Comparison of ENCODE assay signal across 8 cellular contexts in the genomic region with DNA sequence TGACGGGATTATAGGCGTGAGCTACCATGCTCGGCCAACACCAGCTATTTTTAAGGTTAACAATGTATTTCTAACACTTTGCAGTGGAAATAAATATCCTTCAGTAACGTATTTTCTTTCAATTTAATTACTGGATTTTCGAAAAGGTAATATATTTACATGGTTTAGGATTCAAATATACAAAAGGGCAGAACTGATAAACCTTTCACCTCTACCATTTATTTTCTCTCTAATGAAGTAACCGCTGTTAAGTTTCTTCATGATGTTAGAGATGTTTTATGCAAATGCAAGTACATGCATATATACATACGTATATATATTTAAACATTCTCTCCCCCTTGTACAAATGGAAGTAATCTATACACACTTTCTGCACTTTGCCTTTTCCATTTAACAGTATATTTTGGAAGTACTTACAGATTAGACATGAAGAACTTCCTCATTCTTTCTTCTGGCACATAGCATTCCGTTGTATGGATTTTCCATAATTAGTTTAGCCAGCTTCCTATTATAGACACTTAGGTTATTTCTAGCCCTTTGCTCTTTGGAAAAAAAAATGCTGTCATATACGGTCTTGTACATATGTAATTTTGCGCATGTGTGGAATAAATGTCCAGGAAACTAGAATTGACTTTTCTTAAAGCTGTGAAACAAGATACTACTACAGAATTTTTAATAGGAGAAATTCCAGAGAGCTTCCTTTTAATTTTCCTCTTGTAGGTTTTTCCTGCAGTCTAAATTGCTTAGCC. TPM values are rescaled to one million over a fixed set of nuclear protein-coding genes. Genes with fewer than 3 reads are reported as not detected.
DNase-seq lines count a peak whose midpoint lies in the region; ATAC-seq, FAIRE-seq and TF ChIP-seq lines count a peak whose summit lies in the region.

No MANE protein-coding gene starts in this region.

- DNase-seq in LNCaP clone FGC (ENCODE audit: low read depth) (no peak), adrenal gland (no peak), upper lobe of right lung (no peak), cerebellar nuclear complex (lab: John Stamatoyannopoulos, UW) (no peak), urothelium cell line (ENCODE audit: low spot score) (no peak)
- no peak for DNase-seq in activated effector memory CD4-positive, alpha-beta T cell treated with anti-CD3 and anti-CD28 coated beads, Interleukin-2, amount 50 U/mL, for 16 hours

- no peaks in the 10 kb centered on the region for H4K20me1 ChIP-seq in DOHH2 (ENCODE audit: control insufficient read depth, insufficient read depth, low read depth, low read length)

- peaks cover 37% of the 10 kb centered on the region for H3K4me1 ChIP-seq in DOHH2 (ENCODE audit: control insufficient read depth, low read length)
- H3K4me1 ChIP-seq in adrenal gland (replicated peaks in 1 of 2) = peaks cover 0 to 11% of the 10 kb centered on the region in 2 donors
- H3K4me1 ChIP-seq in liver (ENCODE audit: control insufficient read depth in 4 of 4, insufficient read depth in 4 of 4, low read length in 3 of 4) = peaks cover 3 to 26% (median 13%) of the 10 kb centered on the region in 4 donors
- no peaks in the 10 kb centered on the region for H3K4me1 ChIP-seq in upper lobe of right lung

- peak overlapping the region; percentile 90 for H3K4me3 ChIP-seq in DOHH2 (ENCODE audit: low read length)
- H3K4me3 ChIP-seq in LNCaP clone FGC (ENCODE audit: low read depth, low read length) = peak overlapping the region; percentile 70
- H3K4me3 ChIP-seq in adrenal gland = peak overlapping the region in 1 of 4 donors; percentile 47
- H3K4me3 ChIP-seq in liver (ENCODE audit: low read depth in 1 of 3, low read length in 3 of 3) = no peak overlapping the region
- H3K4me3 ChIP-seq in upper lobe of right lung = peak overlapping the region; percentile 77

- no peaks in the 10 kb centered on the region for H3K9me2 ChIP-seq in DOHH2 (replicated peaks; ENCODE audit: control insufficient read depth, low read length)

- no peak for TF ChIP-seq RAD21 in liver (IDR thresholded peaks at IDR 0.05)

- TF ChIP-seq POLR2A in adrenal gland (IDR thresholded peaks at IDR 0.05) = no peak

- H3K79me2 ChIP-seq in DOHH2 (ENCODE audit: control insufficient read depth, low read length) = no peaks in the 10 kb centered on the region

- TF ChIP-seq CTCF in DOHH2 (IDR thresholded peaks at IDR 0.05; ENCODE audit: low read depth, low read length, poor library complexity, severe bottlenecking) (no peak), LNCaP clone FGC (IDR thresholded peaks at IDR 0.05; ENCODE audit: control insufficient read depth, extremely low read depth, insufficient read depth) (no peak), adrenal gland (IDR thresholded peaks at IDR 0.05) (no peak), liver (IDR thresholded peaks at IDR 0.05; ENCODE audit: low read depth, low read length, missing input control) (no peak), upper lobe of right lung (IDR thresholded peaks at IDR 0.05) (no peak)

- H3K9ac ChIP-seq in liver (ENCODE audit: low read depth in 1 of 2, low read length in 2 of 2) = peak overlapping the region in 1 of 2 donors; percentile 90

- H3K36me3 ChIP-seq in DOHH2 (ENCODE audit: control insufficient read depth, low read length) (no peaks in the 10 kb centered on the region), adrenal gland (replicated peaks in 1 of 2) (no peaks in the 10 kb centered on the region), liver (ENCODE audit: control insufficient read depth in 4 of 4, insufficient read depth in 3 of 4, low read depth in 1 of 4, low read length in 3 of 4) (no peaks in the 10 kb centered on the region), upper lobe of right lung (no peaks in the 10 kb centered on the region)

- H3K9me3 ChIP-seq in DOHH2 (ENCODE audit: control insufficient read depth, insufficient read depth, low read length) = no peaks in the 10 kb centered on the region
- H3K9me3 ChIP-seq in adrenal gland (replicated peaks in 1 of 3) = no peaks in the 10 kb centered on the region
- no peaks in the 10 kb centered on the region for H3K9me3 ChIP-seq in liver (ENCODE audit: control insufficient read depth in 4 of 4, low read length in 3 of 4)
- no peaks in the 10 kb centered on the region for H3K9me3 ChIP-seq in upper lobe of right lung

- intact Hi-C loops in adrenal gland (cut with DNase I) = loop anchor here in 1 of 2 donors (10.0 kb wide), 1 partner anchor 72 kb away; a partner anchor contains a TSS
- intact Hi-C loops in upper lobe of right lung (cut with DNase I) = no loop called here

- ATAC-seq in upper lobe of right lung = no peak

- peak overlapping the region; percentile 87 for H3K27ac ChIP-seq in DOHH2 (ENCODE audit: low read depth, low read length)
- H3K27ac ChIP-seq in adrenal gland = peak overlapping the region in 3 of 5 donors; percentile 18 to 92 (median 72)
- peak overlapping the region; percentile 81 to 93 for H3K27ac ChIP-seq in liver (ENCODE audit: low read depth in 1 of 2, low read length in 2 of 2)
- H3K27ac ChIP-seq in upper lobe of right lung = peak overlapping the region; percentile 24

- peaks cover 30% of the 10 kb centered on the region for H3F3A ChIP-seq in DOHH2 (ENCODE audit: control insufficient read depth, insufficient read depth)

- peak overlapping the region; percentile 95 for H3K4me2 ChIP-seq in DOHH2 (ENCODE audit: low read length)

- H3K27me3 ChIP-seq in DOHH2 (ENCODE audit: control insufficient read depth, low read length) (peaks cover 6% of the 10 kb centered on the region; the same call in 1 of the 2 replicates), adrenal gland (no peaks in the 10 kb centered on the region), liver (ENCODE audit: control insufficient read depth in 4 of 4, insufficient read depth in 4 of 4, low read length in 3 of 4) (no peaks in the 10 kb centered on the region), upper lobe of right lung (no peaks in the 10 kb centered on the region)

- 4 to 6% (median 5%) methylated on average over 10 of the region's 10 CpGs for WGBS in adrenal gland, 4 donors
- WGBS in liver = 57% methylated on average over 10 of the region's 10 CpGs

- FAIRE-seq in urothelium cell line (lab: Jason Lieb, UNC) = no peak

TF ChIP-seq in liver, 16 proteins besides CTCF, POLR2A, EP300 and RAD21:
- no peak for TF ChIP-seq TAF1 (conservative IDR thresholded peaks at IDR 0.05)
- TF ChIP-seq, protein P1, sequence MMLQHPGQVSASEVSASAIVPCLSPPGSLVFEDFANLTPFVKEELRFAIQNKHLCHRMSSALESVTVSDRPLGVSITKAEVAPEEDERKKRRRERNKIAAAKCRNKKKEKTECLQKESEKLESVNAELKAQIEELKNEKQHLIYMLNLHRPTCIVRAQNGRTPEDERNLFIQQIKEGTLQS (IDR thresholded peaks at IDR 0.05) = no peak

RNA-seq across cellular contexts. Expression of a gene that starts 14.9 kb away (rescaled TPM):
- 1 to 10 TPM in 1 of 8 donors, under 1 TPM in 4, not detected in 3; 0.11 to 1.7 (median 0.41) TPM for total RNA-seq in adrenal gland
- under 1 TPM in 2 of 3 donors, not detected in 1; 0.07 to 0.11 TPM for polyA plus RNA-seq in adrenal gland
- 10 to 100 TPM; 68.0 to 80.5 TPM for total RNA-seq in liver
- polyA plus RNA-seq in liver = 100 to 1,000 TPM; 115 to 138 TPM
- total RNA-seq in upper lobe of right lung = not detected

RNA-seq across cellular contexts. Expression of a gene that starts 40.0 kb away (rescaled TPM):
- 1,000 to 10,000 TPM in 4 of 8 donors, 100 to 1,000 TPM in 4; 202 to 2,069 (median 1,016) TPM for total RNA-seq in adrenal gland
- 100 to 1,000 TPM; 231 to 486 (median 342) TPM for polyA plus RNA-seq in adrenal gland
- total RNA-seq in liver = 100 to 1,000 TPM in 1 of 2 donors, 10 to 100 TPM in 1; 84.7 to 223 TPM
- polyA plus RNA-seq in liver = 10 to 100 TPM; 53.8 to 99.2 TPM
- total RNA-seq in upper lobe of right lung = 945 TPM

Comparison
In these comparisons a context has a peak if more than half of its experiments do, and no peak if none do; other contexts are left out.
1. H3K27ac ChIP-seq: peak in every context shown above with its lines; median percentile 87 in DOHH2; 87 in liver; 72 in adrenal gland; 24 in upper lobe of right lung.
2. H3K4me3 ChIP-seq: peak in DOHH2 (single experiment), LNCaP clone FGC (single experiment) and upper lobe of right lung (single experiment); none in liver (0 of 3).
3. RNA of a gene that starts 14.9 kb away (total RNA-seq): 68.0 to 80.5 TPM in liver; 0.11 to 1.7 TPM in adrenal gland and not detected in upper lobe of right lung (single experiment); every median in the first group is over 10 times any median in the second.